ENCODE assay signal across 1 cellular context in the genomic region with DNA sequence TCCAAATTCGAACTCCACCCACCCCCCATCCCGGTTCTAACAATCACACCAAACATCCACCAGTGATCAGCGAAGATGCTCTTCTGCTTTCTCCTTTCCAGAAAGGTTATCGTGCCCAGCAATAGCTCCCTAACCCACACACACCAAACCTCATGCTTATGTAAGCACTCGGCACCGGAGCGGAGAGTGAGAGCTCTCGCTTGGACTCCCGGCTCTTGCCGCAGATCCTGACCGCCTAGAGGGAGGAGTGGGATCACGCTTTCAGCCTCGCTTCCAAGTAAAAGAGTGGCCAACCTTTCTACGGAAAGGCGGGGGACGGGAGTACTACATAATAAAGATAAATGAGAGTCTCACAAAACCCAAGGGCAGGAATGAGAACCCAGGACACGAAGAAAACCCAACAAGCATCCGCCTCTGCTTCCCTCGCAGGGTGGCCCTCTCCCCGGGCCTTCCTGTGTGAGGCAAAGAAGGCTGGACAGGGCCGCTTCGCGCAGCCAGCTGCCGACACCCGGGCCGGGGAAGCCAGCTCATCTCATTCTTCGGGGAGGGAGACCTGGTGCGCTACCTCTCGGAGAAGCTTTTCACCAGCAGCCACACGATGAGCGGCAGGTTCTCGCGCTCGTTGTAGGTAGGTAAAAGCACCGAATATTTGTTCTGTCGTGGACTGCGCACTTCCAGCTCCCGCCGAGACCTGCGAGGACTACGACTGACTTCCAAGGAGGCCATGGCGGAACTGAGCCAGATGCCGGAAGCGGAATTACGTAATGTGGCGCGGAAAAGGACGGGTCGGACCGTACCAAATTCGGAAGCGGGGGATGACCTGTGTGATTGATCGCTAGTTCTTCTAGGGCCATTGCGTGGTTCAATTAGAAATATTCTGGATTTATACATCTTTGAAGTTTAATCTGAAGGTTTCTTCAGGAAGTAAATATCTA.
A peak's percentile ranks its signal among the peaks of the same experiment; 100 is the strongest.
TF ChIP-seq lines count a peak whose summit lies in the region.

A gene (minus strand): TSS at position 735 of the 935 bp plus-strand sequence. CDS start 9 bp downstream, at position 726.

TF ChIP-seq in K562, 482 proteins besides CTCF, POLR2A, EP300 and RAD21 (continued from another document and continues in another):
- TF ChIP-seq, protein P1, sequence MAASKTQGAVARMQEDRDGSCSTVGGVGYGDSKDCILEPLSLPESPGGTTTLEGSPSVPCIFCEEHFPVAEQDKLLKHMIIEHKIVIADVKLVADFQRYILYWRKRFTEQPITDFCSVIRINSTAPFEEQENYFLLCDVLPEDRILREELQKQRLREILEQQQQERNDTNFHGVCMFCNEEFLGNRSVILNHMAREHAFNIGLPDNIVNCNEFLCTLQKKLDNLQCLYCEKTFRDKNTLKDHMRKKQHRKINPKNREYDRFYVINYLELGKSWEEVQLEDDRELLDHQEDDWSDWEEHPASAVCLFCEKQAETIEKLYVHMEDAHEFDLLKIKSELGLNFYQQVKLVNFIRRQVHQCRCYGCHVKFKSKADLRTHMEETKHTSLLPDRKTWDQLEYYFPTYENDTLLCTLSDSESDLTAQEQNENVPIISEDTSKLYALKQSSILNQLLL (CRISPR knock-in tag; IDR thresholded peaks at IDR 0.05; ENCODE audit: borderline replicate concordance) = no peak
- TF ChIP-seq, protein P2, sequence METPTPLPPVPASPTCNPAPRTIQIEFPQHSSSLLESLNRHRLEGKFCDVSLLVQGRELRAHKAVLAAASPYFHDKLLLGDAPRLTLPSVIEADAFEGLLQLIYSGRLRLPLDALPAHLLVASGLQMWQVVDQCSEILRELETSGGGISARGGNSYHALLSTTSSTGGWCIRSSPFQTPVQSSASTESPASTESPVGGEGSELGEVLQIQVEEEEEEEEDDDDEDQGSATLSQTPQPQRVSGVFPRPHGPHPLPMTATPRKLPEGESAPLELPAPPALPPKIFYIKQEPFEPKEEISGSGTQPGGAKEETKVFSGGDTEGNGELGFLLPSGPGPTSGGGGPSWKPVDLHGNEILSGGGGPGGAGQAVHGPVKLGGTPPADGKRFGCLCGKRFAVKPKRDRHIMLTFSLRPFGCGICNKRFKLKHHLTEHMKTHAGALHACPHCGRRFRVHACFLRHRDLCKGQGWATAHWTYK (CRISPR knock-in tag; IDR thresholded peaks at IDR 0.05) = no peak
- TF ChIP-seq HOXB6 (CRISPR knock-in tag; IDR thresholded peaks at IDR 0.05; ENCODE audit: borderline replicate concordance) (no peak), PHB (CRISPR knock-in tag; IDR thresholded peaks at IDR 0.05) (no peak), ESRRA (IDR thresholded peaks at IDR 0.05; ENCODE audit: borderline replicate concordance, low read depth) (no peak), TSC22D4 (tag; IDR thresholded peaks at IDR 0.05) (no peak), GTF2F1 (IDR thresholded peaks at IDR 0.05; ENCODE audit: low read depth, low read length) (no peak), CREM (IDR thresholded peaks at IDR 0.05; ENCODE audit: low read depth) (peak; percentile 93), ARID1B (IDR thresholded peaks at IDR 0.05) (no peak), TCFL5 (CRISPR knock-in tag; conservative IDR thresholded peaks at IDR 0.05) (no peak), HDAC3 (IDR thresholded peaks at IDR 0.05; ENCODE audit: borderline replicate concordance, partially characterized antibody) (no peak), WHSC1 (IDR thresholded peaks at IDR 0.05; ENCODE audit: low read length) (no peak), ZNF589 (CRISPR knock-in tag; IDR thresholded peaks at IDR 0.05; ENCODE audit: low read depth) (no peak), TRIM28 (IDR thresholded peaks at IDR 0.05) (no peak), SMARCB1 (IDR thresholded peaks at IDR 0.05; ENCODE audit: insufficient read length, low read depth) (no peak), ZNF143 (CRISPR knock-in tag; IDR thresholded peaks at IDR 0.05) (0 out of 2 replicates have a peak, but pooled peaks have one; percentile 46), HMG20B (CRISPR knock-in tag; IDR thresholded peaks at IDR 0.05) (no peak), MAZ (CRISPR knock-in tag; conservative IDR thresholded peaks at IDR 0.05 in 1 of 2, IDR thresholded peaks at IDR 0.05 in 1 of 2) (no peak; a peak in 1 of 4 replicates), MCM2 (IDR thresholded peaks at IDR 0.05; ENCODE audit: low read depth) (no peak), KDM4B (IDR thresholded peaks at IDR 0.05; ENCODE audit: borderline replicate concordance in 2 of 2, low read depth in 1 of 2) (peak in 1 of 2 experiments; percentile 88; a peak in 1 of 4 replicates)
- TF ChIP-seq, protein P3, sequence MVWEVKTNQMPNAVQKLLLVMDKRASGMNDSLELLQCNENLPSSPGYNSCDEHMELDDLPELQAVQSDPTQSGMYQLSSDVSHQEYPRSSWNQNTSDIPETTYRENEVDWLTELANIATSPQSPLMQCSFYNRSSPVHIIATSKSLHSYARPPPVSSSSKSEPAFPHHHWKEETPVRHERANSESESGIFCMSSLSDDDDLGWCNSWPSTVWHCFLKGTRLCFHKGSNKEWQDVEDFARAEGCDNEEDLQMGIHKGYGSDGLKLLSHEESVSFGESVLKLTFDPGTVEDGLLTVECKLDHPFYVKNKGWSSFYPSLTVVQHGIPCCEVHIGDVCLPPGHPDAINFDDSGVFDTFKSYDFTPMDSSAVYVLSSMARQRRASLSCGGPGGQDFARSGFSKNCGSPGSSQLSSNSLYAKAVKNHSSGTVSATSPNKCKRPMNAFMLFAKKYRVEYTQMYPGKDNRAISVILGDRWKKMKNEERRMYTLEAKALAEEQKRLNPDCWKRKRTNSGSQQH (CRISPR knock-in tag; IDR thresholded peaks at IDR 0.05) = no peak
- TF ChIP-seq, protein P4, sequence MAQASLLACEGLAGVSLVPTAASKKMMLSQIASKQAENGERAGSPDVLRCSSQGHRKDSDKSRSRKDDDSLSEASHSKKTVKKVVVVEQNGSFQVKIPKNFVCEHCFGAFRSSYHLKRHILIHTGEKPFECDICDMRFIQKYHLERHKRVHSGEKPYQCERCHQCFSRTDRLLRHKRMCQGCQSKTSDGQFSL (CRISPR knock-in tag; IDR thresholded peaks at IDR 0.05) = peak; percentile 72
- TF ChIP-seq, protein P4 (tag; IDR thresholded peaks at IDR 0.05) = no peak
- TF ChIP-seq, protein P5, sequence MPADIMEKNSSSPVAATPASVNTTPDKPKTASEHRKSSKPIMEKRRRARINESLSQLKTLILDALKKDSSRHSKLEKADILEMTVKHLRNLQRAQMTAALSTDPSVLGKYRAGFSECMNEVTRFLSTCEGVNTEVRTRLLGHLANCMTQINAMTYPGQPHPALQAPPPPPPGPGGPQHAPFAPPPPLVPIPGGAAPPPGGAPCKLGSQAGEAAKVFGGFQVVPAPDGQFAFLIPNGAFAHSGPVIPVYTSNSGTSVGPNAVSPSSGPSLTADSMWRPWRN (IDR thresholded peaks at IDR 0.05; ENCODE audit: low read depth) = no peak
- TF ChIP-seq, protein P6, sequence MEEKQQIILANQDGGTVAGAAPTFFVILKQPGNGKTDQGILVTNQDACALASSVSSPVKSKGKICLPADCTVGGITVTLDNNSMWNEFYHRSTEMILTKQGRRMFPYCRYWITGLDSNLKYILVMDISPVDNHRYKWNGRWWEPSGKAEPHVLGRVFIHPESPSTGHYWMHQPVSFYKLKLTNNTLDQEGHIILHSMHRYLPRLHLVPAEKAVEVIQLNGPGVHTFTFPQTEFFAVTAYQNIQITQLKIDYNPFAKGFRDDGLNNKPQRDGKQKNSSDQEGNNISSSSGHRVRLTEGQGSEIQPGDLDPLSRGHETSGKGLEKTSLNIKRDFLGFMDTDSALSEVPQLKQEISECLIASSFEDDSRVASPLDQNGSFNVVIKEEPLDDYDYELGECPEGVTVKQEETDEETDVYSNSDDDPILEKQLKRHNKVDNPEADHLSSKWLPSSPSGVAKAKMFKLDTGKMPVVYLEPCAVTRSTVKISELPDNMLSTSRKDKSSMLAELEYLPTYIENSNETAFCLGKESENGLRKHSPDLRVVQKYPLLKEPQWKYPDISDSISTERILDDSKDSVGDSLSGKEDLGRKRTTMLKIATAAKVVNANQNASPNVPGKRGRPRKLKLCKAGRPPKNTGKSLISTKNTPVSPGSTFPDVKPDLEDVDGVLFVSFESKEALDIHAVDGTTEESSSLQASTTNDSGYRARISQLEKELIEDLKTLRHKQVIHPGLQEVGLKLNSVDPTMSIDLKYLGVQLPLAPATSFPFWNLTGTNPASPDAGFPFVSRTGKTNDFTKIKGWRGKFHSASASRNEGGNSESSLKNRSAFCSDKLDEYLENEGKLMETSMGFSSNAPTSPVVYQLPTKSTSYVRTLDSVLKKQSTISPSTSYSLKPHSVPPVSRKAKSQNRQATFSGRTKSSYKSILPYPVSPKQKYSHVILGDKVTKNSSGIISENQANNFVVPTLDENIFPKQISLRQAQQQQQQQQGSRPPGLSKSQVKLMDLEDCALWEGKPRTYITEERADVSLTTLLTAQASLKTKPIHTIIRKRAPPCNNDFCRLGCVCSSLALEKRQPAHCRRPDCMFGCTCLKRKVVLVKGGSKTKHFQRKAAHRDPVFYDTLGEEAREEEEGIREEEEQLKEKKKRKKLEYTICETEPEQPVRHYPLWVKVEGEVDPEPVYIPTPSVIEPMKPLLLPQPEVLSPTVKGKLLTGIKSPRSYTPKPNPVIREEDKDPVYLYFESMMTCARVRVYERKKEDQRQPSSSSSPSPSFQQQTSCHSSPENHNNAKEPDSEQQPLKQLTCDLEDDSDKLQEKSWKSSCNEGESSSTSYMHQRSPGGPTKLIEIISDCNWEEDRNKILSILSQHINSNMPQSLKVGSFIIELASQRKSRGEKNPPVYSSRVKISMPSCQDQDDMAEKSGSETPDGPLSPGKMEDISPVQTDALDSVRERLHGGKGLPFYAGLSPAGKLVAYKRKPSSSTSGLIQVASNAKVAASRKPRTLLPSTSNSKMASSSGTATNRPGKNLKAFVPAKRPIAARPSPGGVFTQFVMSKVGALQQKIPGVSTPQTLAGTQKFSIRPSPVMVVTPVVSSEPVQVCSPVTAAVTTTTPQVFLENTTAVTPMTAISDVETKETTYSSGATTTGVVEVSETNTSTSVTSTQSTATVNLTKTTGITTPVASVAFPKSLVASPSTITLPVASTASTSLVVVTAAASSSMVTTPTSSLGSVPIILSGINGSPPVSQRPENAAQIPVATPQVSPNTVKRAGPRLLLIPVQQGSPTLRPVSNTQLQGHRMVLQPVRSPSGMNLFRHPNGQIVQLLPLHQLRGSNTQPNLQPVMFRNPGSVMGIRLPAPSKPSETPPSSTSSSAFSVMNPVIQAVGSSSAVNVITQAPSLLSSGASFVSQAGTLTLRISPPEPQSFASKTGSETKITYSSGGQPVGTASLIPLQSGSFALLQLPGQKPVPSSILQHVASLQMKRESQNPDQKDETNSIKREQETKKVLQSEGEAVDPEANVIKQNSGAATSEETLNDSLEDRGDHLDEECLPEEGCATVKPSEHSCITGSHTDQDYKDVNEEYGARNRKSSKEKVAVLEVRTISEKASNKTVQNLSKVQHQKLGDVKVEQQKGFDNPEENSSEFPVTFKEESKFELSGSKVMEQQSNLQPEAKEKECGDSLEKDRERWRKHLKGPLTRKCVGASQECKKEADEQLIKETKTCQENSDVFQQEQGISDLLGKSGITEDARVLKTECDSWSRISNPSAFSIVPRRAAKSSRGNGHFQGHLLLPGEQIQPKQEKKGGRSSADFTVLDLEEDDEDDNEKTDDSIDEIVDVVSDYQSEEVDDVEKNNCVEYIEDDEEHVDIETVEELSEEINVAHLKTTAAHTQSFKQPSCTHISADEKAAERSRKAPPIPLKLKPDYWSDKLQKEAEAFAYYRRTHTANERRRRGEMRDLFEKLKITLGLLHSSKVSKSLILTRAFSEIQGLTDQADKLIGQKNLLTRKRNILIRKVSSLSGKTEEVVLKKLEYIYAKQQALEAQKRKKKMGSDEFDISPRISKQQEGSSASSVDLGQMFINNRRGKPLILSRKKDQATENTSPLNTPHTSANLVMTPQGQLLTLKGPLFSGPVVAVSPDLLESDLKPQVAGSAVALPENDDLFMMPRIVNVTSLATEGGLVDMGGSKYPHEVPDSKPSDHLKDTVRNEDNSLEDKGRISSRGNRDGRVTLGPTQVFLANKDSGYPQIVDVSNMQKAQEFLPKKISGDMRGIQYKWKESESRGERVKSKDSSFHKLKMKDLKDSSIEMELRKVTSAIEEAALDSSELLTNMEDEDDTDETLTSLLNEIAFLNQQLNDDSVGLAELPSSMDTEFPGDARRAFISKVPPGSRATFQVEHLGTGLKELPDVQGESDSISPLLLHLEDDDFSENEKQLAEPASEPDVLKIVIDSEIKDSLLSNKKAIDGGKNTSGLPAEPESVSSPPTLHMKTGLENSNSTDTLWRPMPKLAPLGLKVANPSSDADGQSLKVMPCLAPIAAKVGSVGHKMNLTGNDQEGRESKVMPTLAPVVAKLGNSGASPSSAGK (IDR thresholded peaks at IDR 0.05) = no peak; the same call in 1 of the 2 replicates
- TF ChIP-seq, protein P7, sequence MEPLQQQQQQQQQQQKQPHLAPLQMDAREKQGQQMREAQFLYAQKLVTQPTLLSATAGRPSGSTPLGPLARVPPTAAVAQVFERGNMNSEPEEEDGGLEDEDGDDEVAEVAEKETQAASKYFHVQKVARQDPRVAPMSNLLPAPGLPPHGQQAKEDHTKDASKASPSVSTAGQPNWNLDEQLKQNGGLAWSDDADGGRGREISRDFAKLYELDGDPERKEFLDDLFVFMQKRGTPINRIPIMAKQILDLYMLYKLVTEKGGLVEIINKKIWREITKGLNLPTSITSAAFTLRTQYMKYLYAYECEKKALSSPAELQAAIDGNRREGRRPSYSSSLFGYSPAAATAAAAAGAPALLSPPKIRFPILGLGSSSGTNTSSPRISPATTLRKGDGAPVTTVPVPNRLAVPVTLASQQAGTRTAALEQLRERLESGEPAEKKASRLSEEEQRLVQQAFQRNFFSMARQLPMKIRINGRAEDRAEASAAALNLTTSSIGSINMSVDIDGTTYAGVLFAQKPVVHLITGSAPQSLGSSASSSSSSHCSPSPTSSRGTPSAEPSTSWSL (CRISPR knock-in tag; IDR thresholded peaks at IDR 0.05; ENCODE audit: borderline replicate concordance) = no peak
- TF ChIP-seq, protein P8, sequence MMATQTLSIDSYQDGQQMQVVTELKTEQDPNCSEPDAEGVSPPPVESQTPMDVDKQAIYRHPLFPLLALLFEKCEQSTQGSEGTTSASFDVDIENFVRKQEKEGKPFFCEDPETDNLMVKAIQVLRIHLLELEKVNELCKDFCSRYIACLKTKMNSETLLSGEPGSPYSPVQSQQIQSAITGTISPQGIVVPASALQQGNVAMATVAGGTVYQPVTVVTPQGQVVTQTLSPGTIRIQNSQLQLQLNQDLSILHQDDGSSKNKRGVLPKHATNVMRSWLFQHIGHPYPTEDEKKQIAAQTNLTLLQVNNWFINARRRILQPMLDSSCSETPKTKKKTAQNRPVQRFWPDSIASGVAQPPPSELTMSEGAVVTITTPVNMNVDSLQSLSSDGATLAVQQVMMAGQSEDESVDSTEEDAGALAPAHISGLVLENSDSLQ (IDR thresholded peaks at IDR 0.05) = peak; percentile 69
